In the genomic region with DNA sequence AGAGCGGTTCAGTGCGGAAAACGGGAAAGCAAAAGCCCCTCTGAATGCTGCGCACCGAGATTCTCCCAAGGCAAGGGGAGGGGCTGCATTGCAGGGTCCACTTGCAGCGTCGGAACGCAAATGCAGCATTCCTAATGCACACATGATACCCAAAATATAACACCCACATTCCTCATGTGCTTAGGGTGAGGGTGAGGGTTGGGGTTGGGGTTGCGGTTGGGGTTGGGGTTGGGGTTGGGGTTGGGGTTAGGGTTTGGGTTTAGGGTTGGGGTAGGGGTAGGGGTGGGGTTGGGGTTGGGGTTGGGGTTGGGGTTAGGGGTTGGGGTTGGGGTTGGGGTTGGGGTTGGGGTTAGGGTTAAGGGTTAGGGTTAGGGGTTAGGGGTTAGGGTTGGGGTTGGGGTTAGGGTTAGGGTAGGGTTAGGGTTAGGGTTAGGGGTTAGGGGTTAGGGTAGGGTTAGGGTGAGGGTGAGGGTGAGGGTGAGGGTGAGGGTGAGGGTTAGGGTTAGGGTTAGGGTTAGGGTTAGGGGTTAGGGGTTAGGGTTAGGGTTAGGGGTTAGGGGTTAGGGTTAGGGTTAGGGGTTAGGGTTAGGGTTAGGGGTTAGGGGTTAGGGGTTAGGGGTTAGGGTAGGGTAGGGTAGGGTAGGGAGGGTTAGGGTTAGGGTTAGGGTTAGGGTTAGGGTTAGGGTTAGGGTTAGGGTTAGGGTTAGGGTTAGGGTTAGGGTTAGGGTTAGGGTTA, we compare ENCODE assay signal across 9 cellular contexts. TPM values are rescaled to one million over a fixed set of nuclear protein-coding genes. Genes with fewer than 3 reads are reported as not detected.
A peak's percentile ranks its signal among the peaks of the same experiment; 100 is the strongest.
DNase-seq lines count a peak whose midpoint lies in the region; ATAC-seq and TF ChIP-seq lines count a peak whose summit lies in the region.
"Not testable (repeated sequence)": the region's sequence is repeated elsewhere in the genome, so short reads cannot be mapped to it uniquely, and the experiment has no call there.
"Had no signal": no experiment of that assay in that cellular context is flagged by ENCODE, and none has a peak within 500 bp of the region (broad histone marks: within the 10 kb centered on the region; RNA-seq: fewer than 3 reads in every experiment).

No MANE protein-coding gene starts in this region.

- not testable (repeated sequence) for H3K4me3 Mint-ChIP-seq in activated CD4-positive, alpha-beta T cell treated with anti-CD3 and anti-CD28 coated beads, Interleukin-2, amount 10 ng/mL, durations not matched to agents 24 days and 14 days; stimulated activated naive CD8-positive, alpha-beta T cell treated with anti-CD3 and anti-CD28 coated beads, Interleukin-15, amount 100 ng/mL, for 72 hours

- H3K9me1 ChIP-seq in IMR-90 (ENCODE audit: insufficient read depth, low read length) = not testable (repeated sequence)

- H2AFZ ChIP-seq in IMR-90 (replicated peaks; ENCODE audit: low read length, poor library complexity) = not testable (repeated sequence)

- not testable (repeated sequence) for H4K91ac ChIP-seq in IMR-90 (ENCODE audit: insufficient read depth, low read depth, low read length)

- H3K79me1 ChIP-seq in IMR-90 (ENCODE audit: low read depth in 1 of 2, low read length in 2 of 2) = not testable (repeated sequence)

- H3K27me3 ChIP-seq in IMR-90 (ENCODE audit: control insufficient read depth, insufficient read depth, low read length); body of pancreas; cardiac muscle cell: not testable (repeated sequence)

- DNase-seq in Caki2 (ENCODE audit: low read depth) (peak; percentile 12), cardiac muscle cell (ENCODE audit: low read depth in 1 of 2, low spot score in 1 of 2) (peak; percentile 8 to 10)
- DNase-seq in IMR-90; body of pancreas; left lobe of liver (ENCODE audit: low spot score); mucosa of descending colon; stimulated activated naive CD8-positive, alpha-beta T cell treated with anti-CD3 and anti-CD28 coated beads, Interleukin-15, amount 100 ng/mL, for 72 hours: not testable (repeated sequence)
- peak; percentile 54 for DNase-seq in activated CD4-positive, alpha-beta T cell treated with anti-CD3 and anti-CD28 coated beads, Interleukin-2, amount 10 ng/mL, durations not matched to agents 24 days and 14 days

- BruUV-seq in IMR-90 (replicated peaks; lab: Mats Ljungman, UMichigan) = not testable (repeated sequence)

- TF ChIP-seq CTCF in IMR-90 (conservative IDR thresholded peaks at IDR 0.05; ENCODE audit: low read depth, low read length); body of pancreas (IDR thresholded peaks at IDR 0.05); cardiac muscle cell (IDR thresholded peaks at IDR 0.05; ENCODE audit: low read depth, low read length); mucosa of descending colon (IDR thresholded peaks at IDR 0.05): not testable (repeated sequence)

- H3K36me3 ChIP-seq in IMR-90 (ENCODE audit: control insufficient read depth, insufficient read depth, low read length); body of pancreas (replicated peaks in 1 of 2; ENCODE audit: insufficient read depth in 1 of 2, low read depth in 2 of 2); cardiac muscle cell; mucosa of descending colon (ENCODE audit: low read depth): not testable (repeated sequence)

- dilution Hi-C loops in IMR-90 (cut with HindIII; ENCODE audit: low sequenced_read_pairs, unreplicated experiment) = not testable (repeated sequence)

- not testable (repeated sequence) for H3K4me1 Mint-ChIP-seq in activated CD4-positive, alpha-beta T cell treated with anti-CD3 and anti-CD28 coated beads, Interleukin-2, amount 10 ng/mL, durations not matched to agents 24 days and 14 days; stimulated activated naive CD8-positive, alpha-beta T cell treated with anti-CD3 and anti-CD28 coated beads, Interleukin-15, amount 100 ng/mL, for 72 hours

- H3K56ac ChIP-seq in IMR-90 (ENCODE audit: extremely low read depth, insufficient read depth, low read length) = not testable (repeated sequence)

- H2BK5ac ChIP-seq in IMR-90 (ENCODE audit: low read depth, low read length, poor library complexity, severe bottlenecking) = peak overlapping the region; percentile 45

- not testable (repeated sequence) for H3K27ac Mint-ChIP-seq in activated CD4-positive, alpha-beta T cell treated with anti-CD3 and anti-CD28 coated beads, Interleukin-2, amount 10 ng/mL, durations not matched to agents 24 days and 14 days; stimulated activated naive CD8-positive, alpha-beta T cell treated with anti-CD3 and anti-CD28 coated beads, Interleukin-15, amount 100 ng/mL, for 72 hours

- H2AK5ac ChIP-seq in IMR-90 (ENCODE audit: low read depth, low read length) = not testable (repeated sequence)

- not testable (repeated sequence) for TF ChIP-seq POLR2A in IMR-90 (IDR thresholded peaks at IDR 0.05; ENCODE audit: low read depth, low read length); body of pancreas (IDR thresholded peaks at IDR 0.05)

- not testable (repeated sequence) for H3K27me3 Mint-ChIP-seq in activated CD4-positive, alpha-beta T cell treated with anti-CD3 and anti-CD28 coated beads, Interleukin-2, amount 10 ng/mL, durations not matched to agents 24 days and 14 days; stimulated activated naive CD8-positive, alpha-beta T cell treated with anti-CD3 and anti-CD28 coated beads, Interleukin-15, amount 100 ng/mL, for 72 hours

- H3K14ac ChIP-seq in IMR-90 (replicated peaks; ENCODE audit: low read depth, low read length) = not testable (repeated sequence)

- H2BK120ac ChIP-seq in IMR-90 (ENCODE audit: low read depth, low read length) = not testable (repeated sequence)

- not testable (repeated sequence) for H3K18ac ChIP-seq in IMR-90 (ENCODE audit: low read depth, low read length)

- H2AK9ac ChIP-seq in IMR-90 (replicated peaks; ENCODE audit: low read depth, low read length, poor library complexity) = not testable (repeated sequence)

- POLR2A ChIA-PET in IMR-90 (lab: Charles Lee; ENCODE audit: unreplicated experiment) = not testable (repeated sequence)

- H3K4me3 ChIP-seq in IMR-90 (ENCODE audit: insufficient read depth, low read depth, low read length); body of pancreas; cardiac muscle cell; mucosa of descending colon: not testable (repeated sequence)

- in situ Hi-C loops in Caki2 (cut with HindIII; ENCODE audit: low pct_unique_long_range_greater_than_20kb, low sequenced_read_pairs); IMR-90 (cut with MboI; ENCODE audit: low sequenced_read_pairs): not testable (repeated sequence)

- not testable (repeated sequence) for TF ChIP-seq RAD21 in IMR-90 (IDR thresholded peaks at IDR 0.05; ENCODE audit: low read length)

- H4K8ac ChIP-seq in IMR-90 (ENCODE audit: low read depth in 2 of 2, low read length in 2 of 2) = not testable (repeated sequence)

- H2BK15ac ChIP-seq in IMR-90 (ENCODE audit: low read depth, low read length) = not testable (repeated sequence)

- not testable (repeated sequence) for H3K36me3 Mint-ChIP-seq in activated CD4-positive, alpha-beta T cell treated with anti-CD3 and anti-CD28 coated beads, Interleukin-2, amount 10 ng/mL, durations not matched to agents 24 days and 14 days (ENCODE audit: low read depth)

- not testable (repeated sequence) for H3K27ac ChIP-seq in IMR-90 (ENCODE audit: insufficient read depth, low read length); body of pancreas; cardiac muscle cell

- ATAC-seq in IMR-90 (ENCODE audit: low read depth) = not testable (repeated sequence)
- ATAC-seq in body of pancreas (peak; percentile 53), left lobe of liver (peak; percentile 38), mucosa of descending colon (peak; percentile 21)
- ATAC-seq in stimulated activated naive CD8-positive, alpha-beta T cell treated with anti-CD3 and anti-CD28 coated beads, Interleukin-15, amount 100 ng/mL, for 72 hours = peak; percentile 35

- not testable (repeated sequence) for H3K9me3 Mint-ChIP-seq in activated CD4-positive, alpha-beta T cell treated with anti-CD3 and anti-CD28 coated beads, Interleukin-2, amount 10 ng/mL, durations not matched to agents 24 days and 14 days; stimulated activated naive CD8-positive, alpha-beta T cell treated with anti-CD3 and anti-CD28 coated beads, Interleukin-15, amount 100 ng/mL, for 72 hours

- not testable (repeated sequence) for H3K4me1 ChIP-seq in IMR-90 (ENCODE audit: control insufficient read depth, insufficient read depth, low read length); body of pancreas; cardiac muscle cell (ENCODE audit: low read depth); mucosa of descending colon (ENCODE audit: low read depth)

- intact Hi-C loops in IMR-90 (cut with micrococcal nuclease); activated CD4-positive, alpha-beta T cell treated with anti-CD3 and anti-CD28 coated beads, Interleukin-2, amount 10 ng/mL, durations not matched to agents 24 days and 14 days (cut with micrococcal nuclease); body of pancreas (cut with DNase I); mucosa of descending colon (cut with DNase I, micrococcal nuclease): not testable (repeated sequence)

- H3K4me2 ChIP-seq in IMR-90 (ENCODE audit: low read depth, low read length) = not testable (repeated sequence)

- not testable (repeated sequence) for H3K4ac ChIP-seq in IMR-90 (ENCODE audit: low read depth, low read length)

- not testable (repeated sequence) for H3K23ac ChIP-seq in IMR-90 (ENCODE audit: low read depth, low read length)

- H3K9me3 ChIP-seq in IMR-90 (ENCODE audit: control insufficient read depth, insufficient read depth, low read length); body of pancreas; cardiac muscle cell (ENCODE audit: low read depth); mucosa of descending colon: not testable (repeated sequence)

- CTCF ChIA-PET in IMR-90 (lab: Yijun Ruan, JAX) = not testable (repeated sequence)

- no CpG with 5 or more reads among the region's 9 CpGs for WGBS in IMR-90 (ENCODE audit: extremely low coverage in 2 of 2, insufficient read length in 1 of 2), 2 experiments
- WGBS in body of pancreas, 2 donors = no CpG with 5 or more reads among the region's 9 CpGs

- H3K9ac ChIP-seq in IMR-90 (ENCODE audit: low read depth, low read length) = not testable (repeated sequence)

- H2BK20ac ChIP-seq in IMR-90 (ENCODE audit: low read depth, low read length) = not testable (repeated sequence)

- H4K5ac ChIP-seq in IMR-90 (ENCODE audit: low read depth, low read length) = not testable (repeated sequence)

- H4K20me1 ChIP-seq in IMR-90 (ENCODE audit: insufficient read depth, low read length) = not testable (repeated sequence)

RNA-seq across cellular contexts. Expression of gene IL9R, which starts 32.4 kb away (rescaled TPM):
- not detected in 2 replicates for total RNA-seq in Caki2 (2014; rRNA removed; shearing (Covaris generic); ENCODE audit: low replicate concordance)
- total RNA-seq in IMR-90 (2012; rRNA removed) (not detected in 2 replicates), body of pancreas (1 to 10 TPM in 1 of 2 donors, not detected in 1; 2.0 TPM), cardiac muscle cell (0.07 TPM in 1 of 2 replicates, not detected in the other), left lobe of liver (not detected), mucosa of descending colon (1 to 10 TPM in 2 of 3 donors, under 1 TPM in 1; 0.63 to 2.4 (median 1.0) TPM)
- polyA plus RNA-seq in IMR-90 (2012; rRNA removed) (0.05 TPM in 1 of 2 replicates, not detected in the other), cardiac muscle cell (not detected in 2 replicates)
- not detected in 2 replicates for polyA plus RNA-seq in IMR-90 (2012; cell fraction: cytosol; rRNA removed)
- polyA plus RNA-seq in IMR-90 (2012; cell fraction: nucleus; rRNA removed; ENCODE audit: low replicate concordance) = 0.07 and 0.08 TPM in 2 replicates
- total RNA-seq in activated CD4-positive, alpha-beta T cell treated with anti-CD3 and anti-CD28 coated beads, Interleukin-2, amount 10 ng/mL, durations not matched to agents 24 days and 14 days = 8.5 and 8.7 TPM in 2 replicates
- polyA plus RNA-seq: BJ had no signal
